In the genomic region with DNA sequence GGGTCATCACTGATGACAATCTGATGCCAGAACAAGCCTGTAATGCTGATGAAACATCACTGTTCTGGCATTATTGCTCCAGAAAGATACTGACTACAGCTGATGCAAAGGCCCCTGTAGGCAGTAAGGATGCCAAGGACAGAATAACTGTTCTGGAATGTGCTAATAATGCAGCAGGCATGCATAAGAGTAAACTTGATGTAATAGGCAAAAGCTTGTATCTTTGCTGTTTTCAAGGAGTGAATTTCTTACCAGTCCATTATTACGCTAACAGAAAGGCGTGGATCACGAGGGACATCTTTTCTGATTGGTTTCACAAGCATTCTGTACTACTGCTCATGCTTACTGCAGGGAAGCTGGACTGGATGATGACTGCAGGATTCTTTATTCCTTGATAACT, we compare ENCODE assay signal across 11 cellular contexts. TPM values are rescaled to one million over a fixed set of nuclear protein-coding genes. Genes with fewer than 3 reads are reported as not detected.
A peak's percentile ranks its signal among the peaks of the same experiment; 100 is the strongest.
DNase-seq lines count a peak whose midpoint lies in the region; ATAC-seq and TF ChIP-seq lines count a peak whose summit lies in the region.
"Had no signal": no experiment of that assay in that cellular context is flagged by ENCODE, and none has a peak within 500 bp of the region (broad histone marks: within the 10 kb centered on the region; RNA-seq: fewer than 3 reads in every experiment).

No MANE protein-coding gene starts in this region.

- DNase-seq in ACHN (peak; percentile 66), LHCN-M2 (ENCODE audit: low read depth) (peak; percentile 85), colonic mucosa (no peak), lower lobe of right lung (no peak), GM13976 (ENCODE audit: low spot score) (no peak), GM20000 (ENCODE audit: low spot score) (no peak), NCI-H1417 treated with DMSO at 0.1 percent for 48 hours (lab: John Stamatoyannopoulos, UW) (no peak)
- DNase-seq: activated CD4-positive, alpha-beta T cell treated with anti-CD3 and anti-CD28 coated beads, Interleukin-2, amount 50 U/mL, for 48 hours; amygdala had no signal

- H3K4me1 ChIP-seq in colonic mucosa, result no peaks in the 10 kb centered on the region
- H3K4me1 ChIP-seq in lower lobe of right lung, result no peaks in the 10 kb centered on the region

- H3K9ac ChIP-seq in colonic mucosa (ENCODE audit: low read depth in 2 of 2, low read length in 2 of 2), result no peak overlapping the region
- H3K9ac ChIP-seq: BLaER1 had no signal

- H3K9me3 ChIP-seq in colonic mucosa (no peaks in the 10 kb centered on the region), lower lobe of right lung (no peaks in the 10 kb centered on the region)

- H3K27me3 ChIP-seq in colonic mucosa (no peaks in the 10 kb centered on the region), lower lobe of right lung (ENCODE audit: low read depth) (no peaks in the 10 kb centered on the region)
- H3K27me3 ChIP-seq: BLaER1 had no signal

- intact Hi-C loops in colonic mucosa (cut with DNase I) (no loop called here), lower lobe of right lung (cut with DNase I) (no loop called here)

- H3K4me3 ChIP-seq in colonic mucosa (no peak overlapping the region), lower lobe of right lung (no peak overlapping the region)
- H3K4me3 ChIP-seq: BLaER1 had no signal

- in situ Hi-C loops in ACHN (cut with HindIII; ENCODE audit: low pct_ligation_motif_present, low pct_unique_long_range_greater_than_20kb, low sequenced_read_pairs), result no loop called here
- in situ Hi-C loops in GM13976 (cut with MboI; ENCODE audit: low sequenced_read_pairs, unreplicated experiment), result no loop called here

- peak; percentile 45 to 59 for ATAC-seq in lower lobe of right lung
- no peak for ATAC-seq in HG03196 (IDR thresholded peaks at IDR 0.05; ENCODE audit: unreplicated experiment)

- H3K36me3 ChIP-seq in colonic mucosa (no peaks in the 10 kb centered on the region), lower lobe of right lung (no peaks in the 10 kb centered on the region)

- H3K27ac ChIP-seq in colonic mucosa (peak overlapping the region; percentile 15), lower lobe of right lung (no peak overlapping the region)
- H3K27ac ChIP-seq: BLaER1 had no signal

- TF ChIP-seq CTCF in colonic mucosa (IDR thresholded peaks at IDR 0.05) (no peak), lower lobe of right lung (IDR thresholded peaks at IDR 0.05) (no peak), GM13976 (IDR thresholded peaks at IDR 0.05; ENCODE audit: borderline replicate concordance, control extremely low read depth, extremely low read depth, insufficient read depth, missing control alignments) (no peak), GM20000 (IDR thresholded peaks at IDR 0.05; ENCODE audit: extremely low read depth, missing control alignments) (no peak)

RNA-seq across cellular contexts. Expression of a gene that starts 18.7 kb away (rescaled TPM):
- total RNA-seq in LHCN-M2 (2014; rRNA removed), result 13.2 and 14.9 TPM in 2 replicates
- polyA plus RNA-seq in LHCN-M2 (2012), result 4.8 TPM
- total RNA-seq in colonic mucosa, result 10 to 100 TPM; 58.6 to 73.1 TPM
- 34.7 TPM for total RNA-seq in lower lobe of right lung

Comparison
In these comparisons a context has a peak if more than half of its experiments do, and no peak if none do; other contexts are left out.
1. DNase-seq: peak in ACHN (single experiment) and LHCN-M2 (single experiment); none in colonic mucosa (single experiment), lower lobe of right lung (single experiment), GM13976 (single experiment), GM20000 (single experiment) and NCI-H1417 treated with DMSO at 0.1 percent for 48 hours (single experiment).